Comparison of ENCODE assay signal across 8 cellular contexts in genomic region chr2:45169339-45170190, GRCh38.
DNase-seq lines count a peak whose midpoint lies in the region; ATAC-seq and TF ChIP-seq lines count a peak whose summit lies in the region.

No MANE protein-coding gene starts in this region.

- peak overlapping the region; percentile 61 for H3K4me3 ChIP-seq in epithelial cell of proximal tubule (ENCODE audit: low read depth, low read length)
- H3K4me3 ChIP-seq in neuron (ENCODE audit: low read length): no peak overlapping the region

- no peaks in the 10 kb centered on the region for H3K36me3 ChIP-seq in neuron (ENCODE audit: insufficient read depth, low read length)

- DNase-seq in NCI-H510A treated with DMSO at 0.1 percent for 48 hours (lab: John Stamatoyannopoulos, UW) (peak; percentile 29), NCI-H510A (lab: John Stamatoyannopoulos, UW) (no peak), NOMO-1 treated with DMSO at 0.1 percent for 48 hours (lab: John Stamatoyannopoulos, UW; ENCODE audit: unreplicated experiment) (peak; percentile 43), epithelial cell of proximal tubule (ENCODE audit: low read depth) (no peak), KG1 (lab: John Stamatoyannopoulos, UW) (no peak), erythroblast (lab: John Stamatoyannopoulos, UW) (no peak)

- H3K27me3 ChIP-seq in neuron (ENCODE audit: insufficient read depth, low read length): peaks cover 81% of the 10 kb centered on the region

- no peaks in the 10 kb centered on the region for H3K4me1 ChIP-seq in neuron (ENCODE audit: insufficient read depth, low read length)

- H2AFZ ChIP-seq in neuron (ENCODE audit: low read depth, low read length): peak overlapping the region; percentile 70

- no peaks in the 10 kb centered on the region for H3K9me3 ChIP-seq in neuron (ENCODE audit: low read length)

- no peak for ATAC-seq in GM18873 (IDR thresholded peaks at IDR 0.05; ENCODE audit: low FRiP score, unreplicated experiment)

- no peak for TF ChIP-seq POLR2A in erythroblast (IDR thresholded peaks at IDR 0.05; ENCODE audit: low read length)

- TF ChIP-seq CTCF in epithelial cell of proximal tubule (conservative IDR thresholded peaks at IDR 0.05; ENCODE audit: low read depth, low read length): peak; percentile 1

Comparison
In these comparisons a context has a peak if more than half of its experiments do, and no peak if none do; other contexts are left out.
1. DNase-seq: peak in NCI-H510A treated with DMSO at 0.1 percent for 48 hours (single experiment) and NOMO-1 treated with DMSO at 0.1 percent for 48 hours (single experiment); none in NCI-H510A (single experiment), epithelial cell of proximal tubule (single experiment), KG1 (single experiment) and erythroblast (0 of 2).